1 cellular context compared by ENCODE assay signal in genomic region chr4:123127865-123128264, GRCh38.
TF ChIP-seq lines count a peak whose summit lies in the region.

No MANE protein-coding gene starts in this region.

TF ChIP-seq in IMR-90, 13 proteins besides CTCF, POLR2A, EP300 and RAD21:
- TF ChIP-seq MAZ (IDR thresholded peaks at IDR 0.05; ENCODE audit: borderline replicate concordance, low read depth, low read length), result no peak
- TF ChIP-seq RFX5 (IDR thresholded peaks at IDR 0.05; ENCODE audit: low read depth, low read length), result no peak
- no peak for TF ChIP-seq FOS (IDR thresholded peaks at IDR 0.05; ENCODE audit: low read depth, low read length)
- TF ChIP-seq RCOR1 (IDR thresholded peaks at IDR 0.05; ENCODE audit: insufficient replicate concordance, low read length), result no peak
- TF ChIP-seq BHLHE40 (IDR thresholded peaks at IDR 0.05; ENCODE audit: low read depth, low read length), result no peak
- TF ChIP-seq ELK1 (IDR thresholded peaks at IDR 0.05; ENCODE audit: borderline replicate concordance, low read depth, low read length), result no peak
- TF ChIP-seq NFE2L2 (IDR thresholded peaks at IDR 0.05; ENCODE audit: low read depth, low read length), result no peak
- no peak for TF ChIP-seq USF2 (IDR thresholded peaks at IDR 0.05; ENCODE audit: low read depth, low read length)
- TF ChIP-seq MAFK (IDR thresholded peaks at IDR 0.05; ENCODE audit: low read depth, low read length), result no peak
- no peak for TF ChIP-seq SMC3 (IDR thresholded peaks at IDR 0.05; ENCODE audit: low read depth, low read length)
- TF ChIP-seq CHD1 (IDR thresholded peaks at IDR 0.05; ENCODE audit: low read depth, low read length), result no peak
- no peak for TF ChIP-seq CEBPB (IDR thresholded peaks at IDR 0.05; ENCODE audit: low read depth, low read length)
- no peak for TF ChIP-seq MXI1 (IDR thresholded peaks at IDR 0.05; ENCODE audit: borderline replicate concordance, low read depth, low read length)
